Comparison of ENCODE assay signal across 34 cellular contexts in genomic region chr9:116721944-116722343, GRCh38.
"Had no signal": no experiment of that assay in that cellular context is flagged by ENCODE, and none has a peak within 500 bp of the region (broad histone marks: within the 10 kb centered on the region; RNA-seq: fewer than 3 reads in every experiment).

No MANE protein-coding gene starts in this region.

- H3K36me3 ChIP-seq: MG63 had no signal

- H3K9me3 ChIP-seq: MG63 had no signal

- H3K4me3 ChIP-seq: MG63 had no signal

- DNase-seq: Karpas-422, Kasumi-1, MG63, MM.1S, MV-4-11, NCI-H1048, NCI-H1092, NCI-H1092 treated with DMSO at 0.1 percent for 48 hours, NCI-H1105, NCI-H1105 treated with DMSO at 0.1 percent for 48 hours, NCI-H1417, NCI-H1417 treated with DMSO at 0.1 percent for 48 hours, NCI-H1436, NCI-H1436 treated with DMSO at 0.1 percent for 48 hours, NCI-H146, NCI-H1694, NCI-H1694 treated with DMSO at 0.1 percent for 48 hours, NCI-H187, NCI-H187 treated with DMSO at 0.1 percent for 48 hours, NCI-H1930, NCI-H2029, NCI-H2029 treated with DMSO at 0.1 percent for 48 hours, NCI-H2081, NCI-H2081 treated with DMSO at 0.1 percent for 48 hours, NCI-H2107, NCI-H2171, NCI-H2171 treated with DMSO at 0.1 percent for 48 hours, NCI-H2227 treated with DMSO at 0.1 percent for 48 hours, NCI-H226, NCI-H345, NCI-H446, NCI-H446 treated with DMSO at 0.1 percent for 48 hours, NCI-H510A, NCI-H510A treated with DMSO at 0.1 percent for 48 hours had no signal

- H3K27me3 ChIP-seq: MG63 had no signal
